30 cellular contexts compared by ENCODE assay signal in genomic region chr3:105424412-105425152, GRCh38.
"Had no signal": no experiment of that assay in that cellular context is flagged by ENCODE, and none has a peak within 500 bp of the region (broad histone marks: within the 10 kb centered on the region; RNA-seq: fewer than 3 reads in every experiment).

No MANE protein-coding gene starts in this region.

- ATAC-seq: left colon; left lung; naive thymus-derived CD8-positive, alpha-beta T cell; sciatic nerve; stimulated activated naive B cell treated with anti-CD40 and anti-IgM and Interleukin-4, amounts not matched to agents 10 μg/mL and 1 μg/mL and 100 μg/mL, for 72 hours; stimulated activated naive CD8-positive, alpha-beta T cell treated with anti-CD3 and anti-CD28 coated beads, Interleukin-15, Interleukin-2, amounts not matched to agents 100 U/mL and 50 U/mL, for 24 hours; upper lobe of right lung had no signal

- H3K27me3 ChIP-seq: left lung, ovary, right atrium auricular region, stomach, testis, thyroid gland, transverse colon, upper lobe of right lung, uterus had no signal

- H3K36me3 Mint-ChIP-seq: immature natural killer cell; naive thymus-derived CD8-positive, alpha-beta T cell had no signal

- H3K9me3 ChIP-seq: left lung, lower lobe of right lung, ovary, right atrium auricular region, stomach, testis, thyroid gland, transverse colon, upper lobe of right lung, uterus had no signal

- H3K9me3 Mint-ChIP-seq: immature natural killer cell; naive thymus-derived CD8-positive, alpha-beta T cell; nephron; neural crest cell; stimulated activated naive B cell treated with anti-CD40 and anti-IgM and Interleukin-4, amounts not matched to agents 10 μg/mL and 1 μg/mL and 100 μg/mL, for 72 hours had no signal

- DNase-seq: hypothalamus; immature natural killer cell; kidney; left colon; left lung; lower lobe of right lung; mammary epithelial cell; mesenchymal stem cell; naive thymus-derived CD8-positive, alpha-beta T cell; occipital lobe; ovary; stimulated activated CD4-positive, alpha-beta T cell treated with anti-CD3 and anti-CD28 coated beads, Interleukin-12 subunit alpha, Interleukin-12 subunit beta, amount 100 ng/mL, for 4 hours; stimulated activated CD4-positive, alpha-beta T cell treated with anti-CD3 and anti-CD28 coated beads, Interleukin-15, amount 100 ng/mL, for 24 hours; stimulated activated CD4-positive, alpha-beta T cell treated with anti-CD3 and anti-CD28 coated beads, Interleukin-2, amount 100 ng/mL, for 24 hours; stimulated activated CD4-positive, alpha-beta T cell treated with anti-CD3 and anti-CD28 coated beads, Interleukin-4, amount 100 ng/mL, for 1 hour; stimulated activated naive B cell treated with anti-CD40 and anti-IgM and Interleukin-4, amounts not matched to agents 10 μg/mL and 1 μg/mL and 100 μg/mL, for 72 hours; stimulated activated naive CD8-positive, alpha-beta T cell treated with anti-CD3 and anti-CD28 coated beads, Interleukin-15, Interleukin-2, amounts not matched to agents 100 U/mL and 50 U/mL, for 24 hours; stomach; testis; thyroid gland; transverse colon; upper lobe of right lung; uterus had no signal

- H3K4me1 Mint-ChIP-seq: immature natural killer cell, nephron, neural crest cell had no signal

- H3K27ac ChIP-seq: left lung, lower lobe of right lung, ovary, right atrium auricular region, skin epidermis, stomach, testis, thyroid gland, transverse colon, upper lobe of right lung, uterus had no signal

- H3K4me3 ChIP-seq: left lung, lower lobe of right lung, ovary, right atrium auricular region, skin epidermis, stomach, testis, thyroid gland, transverse colon, upper lobe of right lung, uterus had no signal

- H3K27ac Mint-ChIP-seq: immature natural killer cell; nephron; progenitor cell of endocrine pancreas; stimulated activated naive B cell treated with anti-CD40 and anti-IgM and Interleukin-4, amounts not matched to agents 10 μg/mL and 1 μg/mL and 100 μg/mL, for 72 hours had no signal

- H3K36me3 ChIP-seq: left lung, lower lobe of right lung, ovary, right atrium auricular region, stomach, thyroid gland, transverse colon, upper lobe of right lung had no signal

- H3K4me1 ChIP-seq: left lung, lower lobe of right lung, right atrium auricular region, stomach, testis, thyroid gland, transverse colon, upper lobe of right lung, uterus had no signal

- H3K4me3 Mint-ChIP-seq: immature natural killer cell; naive thymus-derived CD8-positive, alpha-beta T cell; nephron; neural crest cell; stimulated activated naive B cell treated with anti-CD40 and anti-IgM and Interleukin-4, amounts not matched to agents 10 μg/mL and 1 μg/mL and 100 μg/mL, for 72 hours had no signal

- FAIRE-seq: islet of Langerhans, kidney had no signal

- H3K27me3 Mint-ChIP-seq: progenitor cell of endocrine pancreas; stimulated activated naive B cell treated with anti-CD40 and anti-IgM and Interleukin-4, amounts not matched to agents 10 μg/mL and 1 μg/mL and 100 μg/mL, for 72 hours had no signal
